1 cellular context compared by ENCODE assay signal in genomic region chr7:116173051-116174028, GRCh38.
TF ChIP-seq lines count a peak whose summit lies in the region.

No MANE protein-coding gene starts in this region.

TF ChIP-seq in Ishikawa, 13 proteins besides CTCF, POLR2A, EP300 and RAD21 (continued from another document):
- TF ChIP-seq, protein P1, sequence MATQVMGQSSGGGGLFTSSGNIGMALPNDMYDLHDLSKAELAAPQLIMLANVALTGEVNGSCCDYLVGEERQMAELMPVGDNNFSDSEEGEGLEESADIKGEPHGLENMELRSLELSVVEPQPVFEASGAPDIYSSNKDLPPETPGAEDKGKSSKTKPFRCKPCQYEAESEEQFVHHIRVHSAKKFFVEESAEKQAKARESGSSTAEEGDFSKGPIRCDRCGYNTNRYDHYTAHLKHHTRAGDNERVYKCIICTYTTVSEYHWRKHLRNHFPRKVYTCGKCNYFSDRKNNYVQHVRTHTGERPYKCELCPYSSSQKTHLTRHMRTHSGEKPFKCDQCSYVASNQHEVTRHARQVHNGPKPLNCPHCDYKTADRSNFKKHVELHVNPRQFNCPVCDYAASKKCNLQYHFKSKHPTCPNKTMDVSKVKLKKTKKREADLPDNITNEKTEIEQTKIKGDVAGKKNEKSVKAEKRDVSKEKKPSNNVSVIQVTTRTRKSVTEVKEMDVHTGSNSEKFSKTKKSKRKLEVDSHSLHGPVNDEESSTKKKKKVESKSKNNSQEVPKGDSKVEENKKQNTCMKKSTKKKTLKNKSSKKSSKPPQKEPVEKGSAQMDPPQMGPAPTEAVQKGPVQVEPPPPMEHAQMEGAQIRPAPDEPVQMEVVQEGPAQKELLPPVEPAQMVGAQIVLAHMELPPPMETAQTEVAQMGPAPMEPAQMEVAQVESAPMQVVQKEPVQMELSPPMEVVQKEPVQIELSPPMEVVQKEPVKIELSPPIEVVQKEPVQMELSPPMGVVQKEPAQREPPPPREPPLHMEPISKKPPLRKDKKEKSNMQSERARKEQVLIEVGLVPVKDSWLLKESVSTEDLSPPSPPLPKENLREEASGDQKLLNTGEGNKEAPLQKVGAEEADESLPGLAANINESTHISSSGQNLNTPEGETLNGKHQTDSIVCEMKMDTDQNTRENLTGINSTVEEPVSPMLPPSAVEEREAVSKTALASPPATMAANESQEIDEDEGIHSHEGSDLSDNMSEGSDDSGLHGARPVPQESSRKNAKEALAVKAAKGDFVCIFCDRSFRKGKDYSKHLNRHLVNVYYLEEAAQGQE (IDR thresholded peaks at IDR 0.05; ENCODE audit: low read depth): no peak
- TF ChIP-seq FOXM1 (IDR thresholded peaks at IDR 0.05; ENCODE audit: borderline replicate concordance, low read depth) (no peak), CREB1 (IDR thresholded peaks at IDR 0.05; ENCODE audit: low read depth) (no peak), TAF1 (IDR thresholded peaks at IDR 0.05; ENCODE audit: low read depth) (no peak)
- TF ChIP-seq, protein P2, sequence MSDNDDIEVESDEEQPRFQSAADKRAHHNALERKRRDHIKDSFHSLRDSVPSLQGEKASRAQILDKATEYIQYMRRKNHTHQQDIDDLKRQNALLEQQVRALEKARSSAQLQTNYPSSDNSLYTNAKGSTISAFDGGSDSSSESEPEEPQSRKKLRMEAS (IDR thresholded peaks at IDR 0.05): no peak
